8 cellular contexts compared by ENCODE assay signal in the genomic region with DNA sequence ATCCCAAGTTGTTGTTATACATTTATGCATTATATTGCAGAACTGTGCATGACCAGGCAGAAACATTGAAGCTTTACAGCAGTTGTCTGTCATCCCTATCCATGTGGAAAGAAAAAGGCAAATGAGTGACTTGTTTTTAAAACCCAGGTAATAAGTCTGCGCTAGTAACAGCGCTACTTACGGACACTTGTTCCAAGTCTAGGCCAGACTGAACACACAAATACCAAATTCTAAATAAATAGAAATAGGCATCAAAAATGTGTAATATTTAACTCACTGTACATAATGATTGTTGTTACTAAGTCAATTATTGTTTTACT. TPM values are rescaled to one million over a fixed set of nuclear protein-coding genes. Genes with fewer than 3 reads are reported as not detected.
DNase-seq lines count a peak whose midpoint lies in the region; ATAC-seq lines count a peak whose summit lies in the region.

No MANE protein-coding gene starts in this region.

- peak overlapping the region; percentile 74 for H3K27ac Mint-ChIP-seq in activated CD4-positive, alpha-beta T cell treated with anti-CD3 and anti-CD28 coated beads, Interleukin-2, amount 10 ng/mL, durations not matched to agents 24 days and 14 days
- peak overlapping the region; percentile 23 for H3K27ac Mint-ChIP-seq in activated naive CD8-positive, alpha-beta T cell treated with anti-CD3 and anti-CD28 coated beads, Interleukin-2, amount 10 ng/mL, durations not matched to agents 7 days and 5 days

- no peaks in the 10 kb centered on the region for H3K27me3 ChIP-seq in layer of hippocampus (ENCODE audit: control insufficient read depth, insufficient read depth, low read length)

- intact Hi-C loops in activated CD4-positive, alpha-beta T cell treated with anti-CD3 and anti-CD28 coated beads, Interleukin-2, amount 10 ng/mL, durations not matched to agents 24 days and 14 days (cut with micrococcal nuclease): loop anchor here (1.0 to 5.0 kb wide), 4 partner anchors 95 to 977 kb away; partner anchors contain the start of gene ELF2

- POLR2A ChIA-PET in activated naive CD8-positive, alpha-beta T cell treated with anti-CD3 and anti-CD28 coated beads, Interleukin-2, amount 10 ng/mL, durations not matched to agents 7 days and 5 days (lab: Charles Lee): interaction anchor here (0.9 to 7.0 kb wide), 8 partner anchors 12 to 109 kb away, joined by 3 to 59 read pairs (median 9); no protein-coding TSS in a partner anchor

- DNase-seq in activated CD4-positive, alpha-beta T cell treated with anti-CD3 and anti-CD28 coated beads, Interleukin-2, amount 10 ng/mL, durations not matched to agents 24 days and 14 days: no peak
- no peak for DNase-seq in activated CD4-positive, alpha-beta T cell treated with anti-CD3 and anti-CD28 coated beads, Interleukin-2, amount 50 U/mL, for 4 hours
- no peak for DNase-seq in activated naive CD8-positive, alpha-beta T cell treated with anti-CD3 and anti-CD28 coated beads, Interleukin-2, amount 10 ng/mL, durations not matched to agents 7 days and 5 days
- no peak for DNase-seq in NCI-H345 treated with DMSO at 0.1 percent for 48 hours (lab: John Stamatoyannopoulos, UW; ENCODE audit: unreplicated experiment)
- DNase-seq in NCI-H2227 (lab: John Stamatoyannopoulos, UW; ENCODE audit: unreplicated experiment): no peak

- no peaks in the 10 kb centered on the region for H3K9me3 Mint-ChIP-seq in activated CD4-positive, alpha-beta T cell treated with anti-CD3 and anti-CD28 coated beads, Interleukin-2, amount 10 ng/mL, durations not matched to agents 24 days and 14 days
- no peaks in the 10 kb centered on the region for H3K9me3 Mint-ChIP-seq in activated naive CD8-positive, alpha-beta T cell treated with anti-CD3 and anti-CD28 coated beads, Interleukin-2, amount 10 ng/mL, durations not matched to agents 7 days and 5 days

- peaks cover 56% of the 10 kb centered on the region for H3K27me3 Mint-ChIP-seq in activated CD4-positive, alpha-beta T cell treated with anti-CD3 and anti-CD28 coated beads, Interleukin-2, amount 10 ng/mL, durations not matched to agents 24 days and 14 days
- H3K27me3 Mint-ChIP-seq in activated naive CD8-positive, alpha-beta T cell treated with anti-CD3 and anti-CD28 coated beads, Interleukin-2, amount 10 ng/mL, durations not matched to agents 7 days and 5 days: no peaks in the 10 kb centered on the region

- no peak for ATAC-seq in activated naive CD8-positive, alpha-beta T cell treated with anti-CD3 and anti-CD28 coated beads, Interleukin-2, amount 10 ng/mL, durations not matched to agents 7 days and 5 days (ENCODE audit: low read depth)
- ATAC-seq in GM18517 (IDR thresholded peaks at IDR 0.05; ENCODE audit: unreplicated experiment): no peak

- peaks cover 34% of the 10 kb centered on the region for H3K4me1 Mint-ChIP-seq in activated CD4-positive, alpha-beta T cell treated with anti-CD3 and anti-CD28 coated beads, Interleukin-2, amount 10 ng/mL, durations not matched to agents 24 days and 14 days
- peaks cover 32% of the 10 kb centered on the region for H3K4me1 Mint-ChIP-seq in activated naive CD8-positive, alpha-beta T cell treated with anti-CD3 and anti-CD28 coated beads, Interleukin-2, amount 10 ng/mL, durations not matched to agents 7 days and 5 days

- no peaks in the 10 kb centered on the region for H3K36me3 Mint-ChIP-seq in activated CD4-positive, alpha-beta T cell treated with anti-CD3 and anti-CD28 coated beads, Interleukin-2, amount 10 ng/mL, durations not matched to agents 24 days and 14 days (ENCODE audit: low read depth)
- no peaks in the 10 kb centered on the region for H3K36me3 Mint-ChIP-seq in activated naive CD8-positive, alpha-beta T cell treated with anti-CD3 and anti-CD28 coated beads, Interleukin-2, amount 10 ng/mL, durations not matched to agents 7 days and 5 days

- H3K27ac ChIP-seq in layer of hippocampus (ENCODE audit: low read depth, low read length) (peak overlapping the region; percentile 88), temporal lobe (ENCODE audit: low read depth, low read length) (peak overlapping the region; percentile 65)

- H3K4me3 Mint-ChIP-seq in activated CD4-positive, alpha-beta T cell treated with anti-CD3 and anti-CD28 coated beads, Interleukin-2, amount 10 ng/mL, durations not matched to agents 24 days and 14 days: peak overlapping the region; percentile 92
- H3K4me3 Mint-ChIP-seq in activated naive CD8-positive, alpha-beta T cell treated with anti-CD3 and anti-CD28 coated beads, Interleukin-2, amount 10 ng/mL, durations not matched to agents 7 days and 5 days: peak overlapping the region; percentile 96

RNA-seq across cellular contexts. Expression of gene MAML3, which starts 0.5 kb away (rescaled TPM):
- 0.52 and 0.54 TPM in 2 replicates for total RNA-seq in activated CD4-positive, alpha-beta T cell treated with anti-CD3 and anti-CD28 coated beads, Interleukin-2, amount 10 ng/mL, durations not matched to agents 24 days and 14 days
- 1 to 10 TPM; 4.6 to 4.7 TPM for total RNA-seq in activated naive CD8-positive, alpha-beta T cell treated with anti-CD3 and anti-CD28 coated beads, Interleukin-2, amount 10 ng/mL, durations not matched to agents 7 days and 5 days
- 5.2 TPM for total RNA-seq in temporal lobe
